ENCODE assay signal across 8 cellular contexts in genomic region chr2:54457326-54458023, GRCh38. TPM values are rescaled to one million over a fixed set of nuclear protein-coding genes. Genes with fewer than 3 reads are reported as not detected.
DNase-seq lines count a peak whose midpoint lies in the region; ATAC-seq and TF ChIP-seq lines count a peak whose summit lies in the region.

No MANE protein-coding gene starts in this region.

- DNase-seq in DMS53 (lab: John Stamatoyannopoulos, UW) (peak; percentile 42), DMS53 treated with DMSO at 0.1 percent for 48 hours (lab: John Stamatoyannopoulos, UW; ENCODE audit: unreplicated experiment) (no peak), NCI-H2081 (lab: John Stamatoyannopoulos, UW) (peak; percentile 47 to 77), cardiac muscle cell (ENCODE audit: low read depth in 1 of 2, low spot score in 1 of 2) (peak in 1 of 2 donors; percentile 66), sciatic nerve (ENCODE audit: low spot score) (no peak), epidermal melanocyte (ENCODE audit: insufficient read length, low spot score) (no peak)

- H3K27ac Mint-ChIP-seq in activated T-helper 17 cell treated with anti-CD3 and anti-CD28 coated beads, Interleukin-2, amount 50 U/mL, for 72 hours, result no peak overlapping the region

- peak overlapping the region; percentile 68 for H2AFZ ChIP-seq in parathyroid adenoma

- H3K4me1 Mint-ChIP-seq in activated T-helper 17 cell treated with anti-CD3 and anti-CD28 coated beads, Interleukin-2, amount 50 U/mL, for 72 hours, result peaks cover 5% of the 10 kb centered on the region

- ATAC-seq in activated T-helper 17 cell treated with anti-CD3 and anti-CD28 coated beads, Interleukin-2, amount 50 U/mL, for 72 hours (replicated peaks), result peak; percentile 26
- no peak for ATAC-seq in sciatic nerve

- H3K4me2 ChIP-seq in parathyroid adenoma (ENCODE audit: low read length), result peak overlapping the region; percentile 67

- H3K4me1 ChIP-seq in cardiac muscle cell (ENCODE audit: low read depth) (peaks cover 24% of the 10 kb centered on the region), parathyroid adenoma (peaks cover 13% of the 10 kb centered on the region)

- H3K27me3 Mint-ChIP-seq in activated T-helper 17 cell treated with anti-CD3 and anti-CD28 coated beads, Interleukin-2, amount 50 U/mL, for 72 hours, result peaks cover 53% of the 10 kb centered on the region

- no peaks in the 10 kb centered on the region for H3K36me3 ChIP-seq in cardiac muscle cell
- H3K36me3 ChIP-seq in parathyroid adenoma (ENCODE audit: control insufficient read depth, insufficient read depth, low read length), result no peaks in the 10 kb centered on the region

- peak overlapping the region; percentile 98 for H3K4me3 ChIP-seq in cardiac muscle cell
- peak overlapping the region; percentile 63 for H3K4me3 ChIP-seq in parathyroid adenoma (ENCODE audit: low read depth, low read length)

- peaks cover 37% of the 10 kb centered on the region for H3K79me2 ChIP-seq in parathyroid adenoma

- H3K4me3 Mint-ChIP-seq in activated T-helper 17 cell treated with anti-CD3 and anti-CD28 coated beads, Interleukin-2, amount 50 U/mL, for 72 hours, result peak overlapping the region; percentile 81

- H3K27ac ChIP-seq in cardiac muscle cell (peak overlapping the region; percentile 90), parathyroid adenoma (peak overlapping the region; percentile 54)

- H3K9me3 Mint-ChIP-seq in activated T-helper 17 cell treated with anti-CD3 and anti-CD28 coated beads, Interleukin-2, amount 50 U/mL, for 72 hours, result no peaks in the 10 kb centered on the region

- H3K9me3 ChIP-seq in cardiac muscle cell (ENCODE audit: low read depth), result no peaks in the 10 kb centered on the region
- H3K9me3 ChIP-seq in parathyroid adenoma (ENCODE audit: control insufficient read depth, low read length), result no peaks in the 10 kb centered on the region

- intact Hi-C loops in sciatic nerve (cut with DNase I), result no loop called here

- H3K27me3 ChIP-seq in cardiac muscle cell (no peaks in the 10 kb centered on the region), parathyroid adenoma (ENCODE audit: control insufficient read depth, insufficient read depth, low read length) (no peaks in the 10 kb centered on the region)

- peaks cover 9% of the 10 kb centered on the region for H3K36me3 Mint-ChIP-seq in activated T-helper 17 cell treated with anti-CD3 and anti-CD28 coated beads, Interleukin-2, amount 50 U/mL, for 72 hours (ENCODE audit: low read depth)

- no peak overlapping the region for H3K9ac ChIP-seq in parathyroid adenoma

- TF ChIP-seq CTCF in cardiac muscle cell (IDR thresholded peaks at IDR 0.05; ENCODE audit: low read depth, low read length) (no peak), parathyroid adenoma (IDR thresholded peaks at IDR 0.05) (no peak)

RNA-seq across cellular contexts. Expression of gene SPTBN1, which starts 1.3 kb away (rescaled TPM):
- total RNA-seq in activated T-helper 17 cell treated with anti-CD3 and anti-CD28 coated beads, Interleukin-2, amount 50 U/mL, for 72 hours, result 100 to 1,000 TPM in 1 of 2 donors, 10 to 100 TPM in 1; 85.3 to 101 TPM
- total RNA-seq in cardiac muscle cell (283 and 435 TPM in 2 replicates), sciatic nerve (1,016 TPM)
- 125 and 143 TPM in 2 replicates for polyA plus RNA-seq in cardiac muscle cell

Comparison
In these comparisons a context has a peak if more than half of its experiments do, and no peak if none do; other contexts are left out.
1. DNase-seq: peak in DMS53 (single experiment) and NCI-H2081 (2 of 2); none in DMS53 treated with DMSO at 0.1 percent for 48 hours (single experiment), sciatic nerve (single experiment) and epidermal melanocyte (single experiment).